In genomic region chr20:31835977-31836852, GRCh38 we compare ENCODE assay signal across 8 cellular contexts.
DNase-seq lines count a peak whose midpoint lies in the region; ATAC-seq lines count a peak whose summit lies in the region.

No MANE protein-coding gene starts in this region.

- ATAC-seq in HG02885 (IDR thresholded peaks at IDR 0.05; ENCODE audit: poor library complexity, unreplicated experiment) (peak; percentile 66), HG02870 (IDR thresholded peaks at IDR 0.05; ENCODE audit: unreplicated experiment) (no peak)

- DNase-seq in activated gamma-delta T cell treated with Interleukin-2 at 50 U/mL for 16 hours (peak; percentile 23), activated gamma-delta T cell (lab: John Stamatoyannopoulos, UW) (no peak), OCI-M1 (lab: John Stamatoyannopoulos, UW) (peak; percentile 85), brain pericyte (ENCODE audit: low read depth, low spot score) (peak; percentile 74), kidney glomerular epithelial cell (lab: John Stamatoyannopoulos, UW) (peak; percentile 91), superior temporal gyrus (ENCODE audit: extremely low spot score) (peak; percentile 46)
